In genomic region chr21:32256873-32257620, GRCh38 we compare ENCODE assay signal across 8 cellular contexts. TPM values are rescaled to one million over a fixed set of nuclear protein-coding genes. Genes with fewer than 3 reads are reported as not detected.
DNase-seq lines count a peak whose midpoint lies in the region; ATAC-seq, FAIRE-seq and TF ChIP-seq lines count a peak whose summit lies in the region.

No MANE protein-coding gene starts in this region.

- intact Hi-C loops in left ventricle myocardium inferior (cut with micrococcal nuclease) = loop anchor here (5.0 to 10.0 kb wide), 2 partner anchors 390 to 472 kb away; no protein-coding TSS in a partner anchor

- H3K27me3 ChIP-seq in left ventricle myocardium inferior (ENCODE audit: low read depth) = no peaks in the 10 kb centered on the region

- peak overlapping the region; percentile 9 for H3K27ac ChIP-seq in left ventricle myocardium inferior (replicated peaks)

- ATAC-seq in HG03196 (IDR thresholded peaks at IDR 0.05; ENCODE audit: unreplicated experiment) (no peak), HG03439 (IDR thresholded peaks at IDR 0.05; ENCODE audit: unreplicated experiment) (no peak)

- peak; percentile 33 for DNase-seq in HTR-8/SVneo (ENCODE audit: insufficient read length, low spot score)
- peak; percentile 81 for DNase-seq in T1000 (lab: John Stamatoyannopoulos, UW)
- DNase-seq in left ventricle myocardium inferior = peak; percentile 54
- DNase-seq in skeletal muscle cell (ENCODE audit: low read depth) = peak; percentile 57
- no peak for DNase-seq in iPS-NIHi7 (ENCODE audit: extremely low spot score)
- no peak for DNase-seq in SK-N-DZ (ENCODE audit: low spot score)

- TF ChIP-seq CTCF in left ventricle myocardium inferior (IDR thresholded peaks at IDR 0.05; ENCODE audit: borderline replicate concordance) = no peak

- FAIRE-seq in HTR-8/SVneo (lab: Jason Lieb, UNC) = no peak

- no peak overlapping the region for H3K4me3 ChIP-seq in left ventricle myocardium inferior
- no peak overlapping the region for H3K4me3 ChIP-seq in skeletal muscle cell (ENCODE audit: low read depth, low read length)

- H3K9me3 ChIP-seq in left ventricle myocardium inferior (replicated peaks) = no peaks in the 10 kb centered on the region

- no peaks in the 10 kb centered on the region for H3K36me3 ChIP-seq in left ventricle myocardium inferior

- H3K4me1 ChIP-seq in left ventricle myocardium inferior = peaks cover 34% of the 10 kb centered on the region

RNA-seq across cellular contexts. Expression of gene MIS18A, which starts 21.8 kb away (rescaled TPM):
- 3.2 TPM for total RNA-seq in left ventricle myocardium inferior
- polyA plus RNA-seq in SK-N-DZ (2014; cell fraction: cytosol; rRNA removed) = 38.3 and 41.4 TPM in 2 replicates
- 13.2 and 15.7 TPM in 2 replicates for polyA plus RNA-seq in SK-N-DZ (2014; cell fraction: nucleus; rRNA removed)

RNA-seq across cellular contexts. Expression of gene MRAP, which starts 41.6 kb away (rescaled TPM):
- not detected for total RNA-seq in left ventricle myocardium inferior
- polyA plus RNA-seq in SK-N-DZ (2014; cell fraction: cytosol; rRNA removed) = not detected in 2 replicates
- polyA plus RNA-seq in SK-N-DZ (2014; cell fraction: nucleus; rRNA removed) = not detected in 2 replicates

Comparison
In these comparisons a context has a peak if more than half of its experiments do, and no peak if none do; other contexts are left out.
1. DNase-seq: peak in HTR-8/SVneo (single experiment), T1000 (single experiment), left ventricle myocardium inferior (single experiment) and skeletal muscle cell (single experiment); none in iPS-NIHi7 (single experiment) and SK-N-DZ (single experiment).